In genomic region chr1:50419907-50420248, GRCh38 we compare ENCODE assay signal across 20 cellular contexts. TPM values are rescaled to one million over a fixed set of nuclear protein-coding genes. Genes with fewer than 3 reads are reported as not detected.
DNase-seq lines count a peak whose midpoint lies in the region; ATAC-seq, FAIRE-seq and TF ChIP-seq lines count a peak whose summit lies in the region.
"Had no signal": no experiment of that assay in that cellular context is flagged by ENCODE, and none has a peak within 500 bp of the region (broad histone marks: within the 10 kb centered on the region; RNA-seq: fewer than 3 reads in every experiment).

No MANE protein-coding gene starts in this region.

- peak overlapping the region; percentile 61 for H3K4me2 ChIP-seq in HepG2 (ENCODE audit: low read depth, low read length)

- no peak overlapping the region for H3K27ac Mint-ChIP-seq in activated CD8-positive, alpha-beta T cell treated with anti-CD3 and anti-CD28 coated beads for 36 hours
- H3K27ac Mint-ChIP-seq in memory B cell: peak overlapping the region; percentile 81

- no TSS peak for BruUV-seq in HepG2 (replicated peaks; lab: Mats Ljungman, UMichigan)

- H3K27me3 Mint-ChIP-seq in activated CD8-positive, alpha-beta T cell treated with anti-CD3 and anti-CD28 coated beads for 36 hours: peaks cover 80% of the 10 kb centered on the region
- H3K27me3 Mint-ChIP-seq in memory B cell: peaks cover 38% of the 10 kb centered on the region

- intact Hi-C loops in HepG2 (cut with micrococcal nuclease; ENCODE audit: unreplicated experiment) (no loop called here), right lobe of liver (cut with DNase I) (no loop called here), sigmoid colon (cut with DNase I) (no loop called here)
- intact Hi-C loops in activated CD8-positive, alpha-beta T cell treated with anti-CD3 and anti-CD28 coated beads for 36 hours (cut with micrococcal nuclease): no loop called here

- H3K36me3 Mint-ChIP-seq in activated CD8-positive, alpha-beta T cell treated with anti-CD3 and anti-CD28 coated beads for 36 hours (ENCODE audit: low read depth): peaks cover 3% of the 10 kb centered on the region
- peaks cover 8% of the 10 kb centered on the region for H3K36me3 Mint-ChIP-seq in memory B cell

- 7% methylated on average over 5 of the region's 5 CpGs for WGBS in HepG2 (ENCODE audit: low lambda C conversion rate)
- WGBS in right lobe of liver (ENCODE audit: insufficient coverage, low coverage, low lambda C conversion rate, missing lambda C conversion rate): 5% methylated on average over 5 of the region's 5 CpGs
- WGBS in sigmoid colon, 2 donors: 8 to 11% methylated on average over 5 of the region's 5 CpGs

- FAIRE-seq in HepG2 (lab: Jason Lieb, UNC): no peak
- FAIRE-seq: D721Med, frontal cortex had no signal

- peaks cover 11% of the 10 kb centered on the region for H3K4me1 ChIP-seq in HepG2 (ENCODE audit: insufficient read depth, low read length)
- peaks cover 0 to 43% (median 6%) of the 10 kb centered on the region in 4 donors for H3K4me1 ChIP-seq in right lobe of liver
- H3K4me1 ChIP-seq in sigmoid colon: peaks cover 0 to 84% (median 72%) of the 10 kb centered on the region in 4 donors

- H3K27me3 ChIP-seq in HepG2 (ENCODE audit: control insufficient read depth in 1 of 2, insufficient read depth in 2 of 2, low read length in 2 of 2): peaks cover 14 to 76% of the 10 kb centered on the region in 2 experiments
- peaks cover 22 to 73% of the 10 kb centered on the region in 2 donors for H3K27me3 ChIP-seq in right lobe of liver
- H3K27me3 ChIP-seq in sigmoid colon: peaks cover 89 to 100% (median 100%) of the 10 kb centered on the region in 3 donors

- ATAC-seq in HepG2: peak; percentile 42
- no peak for ATAC-seq in right lobe of liver
- no peak for ATAC-seq in activated CD8-positive, alpha-beta T cell treated with anti-CD3 and anti-CD28 coated beads for 36 hours
- no peak for ATAC-seq in memory B cell (ENCODE audit: low read depth)
- ATAC-seq in HG03378 (IDR thresholded peaks at IDR 0.05; ENCODE audit: unreplicated experiment): no peak

- no peaks in the 10 kb centered on the region for H3K79me2 ChIP-seq in HepG2 (ENCODE audit: insufficient read depth, low read length)

- H3K27ac ChIP-seq in HepG2 (ENCODE audit: extremely low read length, insufficient read depth, low read length) (no peak overlapping the region), right lobe of liver (no peak overlapping the region), sigmoid colon (no peak overlapping the region)
- H3K27ac ChIP-seq: coronary artery, epithelial cell of prostate, left ventricle myocardium inferior had no signal

- H3K4me3 Mint-ChIP-seq in activated CD8-positive, alpha-beta T cell treated with anti-CD3 and anti-CD28 coated beads for 36 hours: peak overlapping the region; percentile 14
- peak overlapping the region; percentile 25 for H3K4me3 Mint-ChIP-seq in memory B cell

- TF ChIP-seq CTCF in HepG2 (CRISPR knock-in tag; IDR thresholded peaks at IDR 0.05) (no peak), right lobe of liver (IDR thresholded peaks at IDR 0.05) (no peak), sigmoid colon (IDR thresholded peaks at IDR 0.05) (no peak)
- no peak for TF ChIP-seq CTCF in activated CD8-positive, alpha-beta T cell treated with anti-CD3 and anti-CD28 coated beads for 36 hours (IDR thresholded peaks at IDR 0.05)

- in situ Hi-C loops in HepG2 (cut with HindIII; ENCODE audit: extremely low pct_ligation_motif_present, low pct_unique_long_range_greater_than_20kb): no loop called here

- H3K4me3 ChIP-seq in HepG2 (replicated peaks in 1 of 3; ENCODE audit: insufficient read depth in 1 of 3, low read depth in 2 of 3, low read length in 3 of 3): peak overlapping the region in 1 of 3 experiments; percentile 54; a peak in 1 of 6 replicates
- no peak overlapping the region for H3K4me3 ChIP-seq in right lobe of liver
- H3K4me3 ChIP-seq in sigmoid colon: no peak overlapping the region
- H3K4me3 ChIP-seq: HAP-1 had no signal

- CTCF ChIA-PET in HepG2 (lab: Yijun Ruan, JAX; ENCODE audit: low intra/inter-chr PET ratio, low total read pairs): no interaction called here
- CTCF ChIA-PET in activated CD8-positive, alpha-beta T cell treated with anti-CD3 and anti-CD28 coated beads for 36 hours (lab: Charles Lee): no interaction called here

- TF ChIP-seq POLR2A in HepG2 (IDR thresholded peaks at IDR 0.05; ENCODE audit: insufficient read depth in 1 of 2, low read depth in 2 of 2, low read length in 2 of 2) (no peak), right lobe of liver (IDR thresholded peaks at IDR 0.05) (no peak), sigmoid colon (IDR thresholded peaks at IDR 0.05) (no peak)

- H3K9me3 Mint-ChIP-seq in activated CD8-positive, alpha-beta T cell treated with anti-CD3 and anti-CD28 coated beads for 36 hours: no peaks in the 10 kb centered on the region
- H3K9me3 Mint-ChIP-seq in memory B cell: peaks cover 2% of the 10 kb centered on the region
- H3K9me3 Mint-ChIP-seq: activated T-helper 2 cell treated with anti-CD3 and anti-CD28 coated beads, Interferon-gamma antibody, Interleukin-2, Interleukin-4, amounts not matched to agents 10 μg/mL and 5 μg/mL and 100 μg/mL, durations not matched to agents 14 hours and 24 hours and 36 hours had no signal

- POLR2A ChIA-PET in HepG2 (lab: Yijun Ruan, JAX): no interaction called here
- POLR2A ChIA-PET in activated CD8-positive, alpha-beta T cell treated with anti-CD3 and anti-CD28 coated beads for 36 hours (lab: Charles Lee): no interaction called here

- H3K9me3 ChIP-seq in HepG2 (ENCODE audit: low read length): no peaks in the 10 kb centered on the region
- H3K9me3 ChIP-seq in right lobe of liver: no peaks in the 10 kb centered on the region
- no peaks in the 10 kb centered on the region for H3K9me3 ChIP-seq in sigmoid colon
- H3K9me3 ChIP-seq: HAP-1, left ventricle myocardium inferior had no signal

- no peak for DNase-seq in HepG2 (ENCODE audit: low spot score)
- DNase-seq in right lobe of liver: no peak
- DNase-seq in activated CD8-positive, alpha-beta T cell treated with anti-CD3 and anti-CD28 coated beads for 36 hours: no peak
- no peak for DNase-seq in memory B cell (ENCODE audit: low spot score in 2 of 2)
- no peak for DNase-seq in sigmoid colon
- DNase-seq in DMS79 treated with DMSO at 0.1 percent for 48 hours (lab: John Stamatoyannopoulos, UW): no peak
- no peak for DNase-seq in stimulated activated CD4-positive, alpha-beta T cell treated with anti-CD3 and anti-CD28 coated beads, Interleukin-12 subunit alpha, Interleukin-12 subunit beta, amount 100 ng/mL, for 4 hours
- DNase-seq: activated CD4-positive, alpha-beta T cell treated with anti-CD3 and anti-CD28 coated beads for 4 hours; left ventricle myocardium inferior; NCI-H1694; NCI-H446 treated with DMSO at 0.1 percent for 48 hours; substantia nigra; T1000 had no signal

- TF ChIP-seq RAD21 in HepG2 (CRISPR knock-in tag; IDR thresholded peaks at IDR 0.05): no peak

- H3K36me3 ChIP-seq in HepG2 (replicated peaks in 1 of 2; ENCODE audit: control insufficient read depth in 1 of 2, insufficient read depth in 2 of 2, low read length in 2 of 2): no peaks in the 10 kb centered on the region
- H3K36me3 ChIP-seq in right lobe of liver: no peaks in the 10 kb centered on the region
- H3K36me3 ChIP-seq in sigmoid colon: no peaks in the 10 kb centered on the region
- H3K36me3 ChIP-seq: HAP-1, left ventricle myocardium inferior had no signal

- TF ChIP-seq EP300 in HepG2 (IDR thresholded peaks at IDR 0.05; ENCODE audit: low read depth in 2 of 2, low read length in 2 of 2): no peak
- TF ChIP-seq EP300 in HepG2 (CRISPR knock-in tag; IDR thresholded peaks at IDR 0.05; ENCODE audit: borderline replicate concordance): no peak
- TF ChIP-seq EP300 in sigmoid colon (IDR thresholded peaks at IDR 0.05): no peak

- no peak overlapping the region for H2AFZ ChIP-seq in HepG2 (ENCODE audit: low read length)

- no peaks in the 10 kb centered on the region for H4K20me1 ChIP-seq in HepG2 (ENCODE audit: insufficient read depth, low read length)

- no peak overlapping the region for H3K9ac ChIP-seq in HepG2 (ENCODE audit: insufficient read depth, low read depth, low read length)

- H3K4me1 Mint-ChIP-seq in activated CD8-positive, alpha-beta T cell treated with anti-CD3 and anti-CD28 coated beads for 36 hours (ENCODE audit: low read depth): peaks cover 47% of the 10 kb centered on the region
- H3K4me1 Mint-ChIP-seq in memory B cell: peaks cover 22% of the 10 kb centered on the region

TF ChIP-seq in HepG2, 621 proteins besides CTCF, POLR2A, EP300 and RAD21 (continues in another document):
- TF ChIP-seq ZNF772 (CRISPR knock-in tag; IDR thresholded peaks at IDR 0.05): no peak
- TF ChIP-seq ZNF180 (CRISPR knock-in tag; IDR thresholded peaks at IDR 0.05; ENCODE audit: borderline replicate concordance, low read depth): no peak

RNA-seq across cellular contexts. Expression of gene DMRTA2, which starts 3.4 kb away (rescaled TPM):
- not detected in 2 replicates for total RNA-seq in HepG2 (2016; rRNA removed; fragmentation: Illumina TruSeq; extraction: Trizol)
- not detected in 2 replicates for total RNA-seq in HepG2 (2016; cell fraction: cytosol; rRNA removed; fragmentation: Illumina TruSeq; extraction: Trizol; ENCODE audit: low read depth)
- not detected in 2 replicates for total RNA-seq in HepG2 (2016; cell fraction: insoluble cytoplasmic fraction; rRNA removed; fragmentation: Illumina TruSeq; extraction: Trizol)
- not detected in 2 replicates for total RNA-seq in HepG2 (2016; cell fraction: membrane; rRNA removed; fragmentation: Illumina TruSeq; extraction: Trizol)
- total RNA-seq in HepG2 (2016; cell fraction: nucleus; rRNA removed; fragmentation: Illumina TruSeq; extraction: Trizol): not detected in 2 replicates
- polyA plus RNA-seq in HepG2 (2011; rRNA removed): 0.03 TPM in 1 of 2 replicates, not detected in the other
- polyA plus RNA-seq in HepG2 (2011; cell fraction: cytosol; rRNA removed): 0.01 TPM in 1 of 2 replicates, not detected in the other
- polyA plus RNA-seq in HepG2 (2011; cell fraction: nucleus; rRNA removed): not detected in 2 replicates
- polyA plus RNA-seq in HepG2 (2012): not detected in 2 replicates
- polyA plus RNA-seq in HepG2 (2016; cell fraction: cytosol; fragmentation: Illumina TruSeq; extraction: Trizol; ENCODE audit: low read depth): 0.05 TPM in 1 of 2 replicates, not detected in the other
- not detected in 2 replicates for polyA plus RNA-seq in HepG2 (2016; cell fraction: insoluble cytoplasmic fraction; fragmentation: Illumina TruSeq; extraction: Trizol; ENCODE audit: low read depth)
- not detected in 2 replicates for polyA plus RNA-seq in HepG2 (2016; cell fraction: membrane; fragmentation: Illumina TruSeq; extraction: Trizol; ENCODE audit: low read depth)
- not detected in 2 replicates for polyA plus RNA-seq in HepG2 (2016; cell fraction: nucleus; fragmentation: Illumina TruSeq; extraction: Trizol; ENCODE audit: insufficient read depth, low read depth)
- not detected in 2 replicates for polyA minus RNA-seq in HepG2 (2011; rRNA and poly(A)+ RNA removed; ENCODE audit: low replicate concordance)
- polyA minus RNA-seq in HepG2 (2011; cell fraction: cytosol; rRNA and poly(A)+ RNA removed): not detected in 2 replicates
- 0.13 TPM in 1 of 2 replicates, not detected in the other for polyA minus RNA-seq in HepG2 (2011; cell fraction: nucleus; rRNA and poly(A)+ RNA removed)
- not detected for total RNA-seq in right lobe of liver
- total RNA-seq in activated CD8-positive, alpha-beta T cell treated with anti-CD3 and anti-CD28 coated beads for 36 hours: not detected
- under 1 TPM in 2 of 4 donors, not detected in 2; 0.27 to 0.55 TPM for total RNA-seq in sigmoid colon
- polyA plus RNA-seq in sigmoid colon: under 1 TPM in 1 of 3 donors, not detected in 2; 0.04 TPM
- total RNA-seq: activated T-helper 2 cell treated with anti-CD3 and anti-CD28 coated beads, Interferon-gamma antibody, Interleukin-2, Interleukin-4, amounts not matched to agents 10 μg/mL and 5 μg/mL and 100 μg/mL, durations not matched to agents 14 hours and 24 hours and 36 hours; left ventricle myocardium inferior had no signal
